Comparison of ENCODE assay signal across 8 cellular contexts in genomic region chr4:154618708-154619315, GRCh38. TPM values are rescaled to one million over a fixed set of nuclear protein-coding genes. Genes with fewer than 3 reads are reported as not detected.
DNase-seq lines count a peak whose midpoint lies in the region; ATAC-seq, FAIRE-seq and TF ChIP-seq lines count a peak whose summit lies in the region.

No MANE protein-coding gene starts in this region.

- H3K79me2 ChIP-seq in mesendoderm (ENCODE audit: control insufficient read depth, insufficient read depth, low read length), result no peaks in the 10 kb centered on the region

- H4K8ac ChIP-seq in mesendoderm (ENCODE audit: low read depth, low read length), result no peak overlapping the region

- TF ChIP-seq CTCF in NB4 (IDR thresholded peaks at IDR 0.05; ENCODE audit: low read depth, low read length), result peak; percentile 63

- no peaks in the 10 kb centered on the region for H3K79me1 ChIP-seq in mesendoderm (ENCODE audit: low read length)

- peak; percentile 67 for ATAC-seq in HG02678 (IDR thresholded peaks at IDR 0.05; ENCODE audit: unreplicated experiment)

- H2AK5ac ChIP-seq in mesendoderm (ENCODE audit: low read length), result no peak overlapping the region

- H3K27ac ChIP-seq in mesendoderm (ENCODE audit: low read depth, low read length), result no peak overlapping the region

- in situ Hi-C loops in ACHN (cut with HindIII; ENCODE audit: low pct_ligation_motif_present, low pct_unique_long_range_greater_than_20kb, low sequenced_read_pairs), result no loop called here

- H3K4me2 ChIP-seq in mesendoderm (ENCODE audit: low read length), result no peak overlapping the region

- no peak overlapping the region for H3K4ac ChIP-seq in mesendoderm (ENCODE audit: low read depth, low read length)

- no peak overlapping the region for H3K56ac ChIP-seq in mesendoderm (ENCODE audit: low read length)

- no peak overlapping the region for H3K23ac ChIP-seq in mesendoderm (ENCODE audit: low read length)

- H3K36me3 ChIP-seq in mesendoderm (ENCODE audit: control insufficient read depth, insufficient read depth, low read length), result no peaks in the 10 kb centered on the region

- DNase-seq in ACHN (peak; percentile 55), GM12891 (ENCODE audit: insufficient read length, low spot score) (peak; percentile 4), NB4 (ENCODE audit: low read depth) (peak; percentile 52), ecto neural progenitor cell (ENCODE audit: low spot score) (peak; percentile 54), mesendoderm (peak; percentile 75), superior temporal gyrus (ENCODE audit: extremely low spot score) (peak; percentile 82)
- peak; percentile 21 to 30 for DNase-seq in activated CD4-positive, alpha-beta T cell treated with anti-CD3 and anti-CD28 coated beads for 4 hours

- H4K5ac ChIP-seq in mesendoderm (ENCODE audit: low read length), result no peak overlapping the region

- peak; percentile 63 for FAIRE-seq in GM12891 (lab: Jason Lieb, UNC)

- H3K9ac ChIP-seq in mesendoderm (ENCODE audit: low read length), result no peak overlapping the region

- TF ChIP-seq POLR2A in GM12891 (IDR thresholded peaks at IDR 0.05; ENCODE audit: low read depth, low read length) (no peak), NB4 (IDR thresholded peaks at IDR 0.05; ENCODE audit: extremely low read depth, insufficient read length) (no peak)

- H3K18ac ChIP-seq in mesendoderm (ENCODE audit: low read length), result no peak overlapping the region

- no peak overlapping the region for H2BK15ac ChIP-seq in mesendoderm (replicated peaks; ENCODE audit: low read depth)

- no peaks in the 10 kb centered on the region for H3K4me1 ChIP-seq in mesendoderm (ENCODE audit: control insufficient read depth, low read depth, low read length)

- no peak overlapping the region for H3K4me3 ChIP-seq in NB4 (ENCODE audit: low read depth, low read length)
- no peak overlapping the region for H3K4me3 ChIP-seq in mesendoderm (ENCODE audit: low read length)

- H2BK120ac ChIP-seq in mesendoderm (ENCODE audit: low read depth, low read length), result no peak overlapping the region

- no peak overlapping the region for H2BK5ac ChIP-seq in mesendoderm (ENCODE audit: low read length)

- no CpG with 5 or more reads among the region's 4 CpGs for WGBS in mesendoderm (ENCODE audit: extremely low coverage, insufficient coverage, low lambda C conversion rate)

- H3K27me3 ChIP-seq in mesendoderm (ENCODE audit: insufficient read depth, low read length, poor library complexity), result no peaks in the 10 kb centered on the region

TF ChIP-seq in GM12891, 5 proteins besides CTCF, POLR2A, EP300 and RAD21:
- TF ChIP-seq POU2F2 (IDR thresholded peaks at IDR 0.05; ENCODE audit: low read depth, low read length), result no peak
- no peak for TF ChIP-seq SPI1 (IDR thresholded peaks at IDR 0.05; ENCODE audit: low read depth, low read length)
- no peak for TF ChIP-seq TAF1 (IDR thresholded peaks at IDR 0.05; ENCODE audit: low read depth, low read length)
- TF ChIP-seq POLR2AphosphoS5 (IDR thresholded peaks at IDR 0.05; ENCODE audit: low read depth, low read length), result no peak
- TF ChIP-seq PAX5 (IDR thresholded peaks at IDR 0.05; ENCODE audit: insufficient read depth, low read length, severe bottlenecking), result no peak

RNA-seq across cellular contexts. Expression of gene FGG, which starts 6.4 kb away (rescaled TPM):
- polyA plus RNA-seq in GM12891 (2012; ENCODE audit: low read depth, missing spikeins), result not detected
- polyA plus RNA-seq in mesendoderm (2013, experiment 1 of 2), result 0.08 TPM
- polyA plus RNA-seq in mesendoderm (2013, experiment 2 of 2), result 0.06 TPM

RNA-seq across cellular contexts. Expression of gene FGA, which starts 28.3 kb away (rescaled TPM):
- polyA plus RNA-seq in GM12891 (2012; ENCODE audit: low read depth, missing spikeins), result not detected
- 0.03 TPM for polyA plus RNA-seq in mesendoderm (2013, experiment 1 of 2)
- not detected for polyA plus RNA-seq in mesendoderm (2013, experiment 2 of 2)

RNA-seq across cellular contexts. Expression of gene FGB, which starts 56.0 kb away (rescaled TPM):
- polyA plus RNA-seq in GM12891 (2012; ENCODE audit: low read depth, missing spikeins), result not detected
- polyA plus RNA-seq in mesendoderm (2013, experiment 1 of 2), result not detected
- 0.04 TPM for polyA plus RNA-seq in mesendoderm (2013, experiment 2 of 2)

Comparison
In these comparisons a context has a peak if more than half of its experiments do, and no peak if none do; other contexts are left out.
1. DNase-seq: peak in every context shown above with its lines; median percentile 82 in superior temporal gyrus; 75 in mesendoderm; 55 in ACHN; 54 in ecto neural progenitor cell; 52 in NB4; 26 in activated CD4-positive, alpha-beta T cell treated with anti-CD3 and anti-CD28 coated beads for 4 hours; 4 in GM12891.